ENCODE assay signal across 13 cellular contexts in genomic region chr18:27546991-27547390, GRCh38.
"Had no signal": no experiment of that assay in that cellular context is flagged by ENCODE, and none has a peak within 500 bp of the region (broad histone marks: within the 10 kb centered on the region; RNA-seq: fewer than 3 reads in every experiment).

No MANE protein-coding gene starts in this region.

- H3K27me3 ChIP-seq: left lung, sigmoid colon, tibial nerve, vagina had no signal

- H3K9me3 ChIP-seq: left lung, sigmoid colon, tibial nerve, vagina had no signal

- H3K4me1 ChIP-seq: left lung, sigmoid colon, tibial nerve, vagina had no signal

- DNase-seq: activated CD4-positive, alpha-beta T cell treated with anti-CD3 and anti-CD28 coated beads for 48 hours; activated CD8-positive, alpha-beta memory T cell treated with anti-CD3 and anti-CD28 coated beads, Interleukin-2, amount 50 U/mL, for 48 hours; activated CD8-positive, alpha-beta T cell treated with anti-CD3 and anti-CD28 coated beads, Interleukin-2, amount 10 ng/mL, durations not matched to agents 7 days and 5 days; aorta; foreskin melanocyte; left lung; mesendoderm; sigmoid colon; stimulated activated CD4-positive, alpha-beta T cell treated with anti-CD3 and anti-CD28 coated beads, Interleukin-2, amount 100 ng/mL, for 24 hours; stimulated activated naive B cell treated with anti-CD40 and anti-IgM and Interleukin-4, amounts not matched to agents 10 μg/mL and 1 μg/mL and 100 μg/mL, for 72 hours had no signal

- ATAC-seq: activated CD8-positive, alpha-beta T cell treated with anti-CD3 and anti-CD28 coated beads, Interleukin-2, amount 10 ng/mL, durations not matched to agents 7 days and 5 days; left lung; stimulated activated naive B cell treated with anti-CD40 and anti-IgM and Interleukin-4, amounts not matched to agents 10 μg/mL and 1 μg/mL and 100 μg/mL, for 72 hours; WTC11 had no signal

- H3K36me3 ChIP-seq: left lung, sigmoid colon, tibial nerve, vagina had no signal

- H3K27ac ChIP-seq: left lung, sigmoid colon, tibial nerve, vagina had no signal

- H3K4me3 ChIP-seq: left lung, sigmoid colon, tibial nerve, vagina had no signal
